In genomic region chr11:61065236-61065635, GRCh38 we compare ENCODE assay signal across 12 cellular contexts. TPM values are rescaled to one million over a fixed set of nuclear protein-coding genes. Genes with fewer than 3 reads are reported as not detected.
DNase-seq lines count a peak whose midpoint lies in the region.
"Not testable (repeated sequence)": the region's sequence is repeated elsewhere in the genome, so short reads cannot be mapped to it uniquely, and the experiment has no call there.
"Had no signal": no experiment of that assay in that cellular context is flagged by ENCODE, and none has a peak within 500 bp of the region (broad histone marks: within the 10 kb centered on the region; RNA-seq: fewer than 3 reads in every experiment).

No MANE protein-coding gene starts in this region.

- H3K36me3 ChIP-seq in CD8-positive, alpha-beta memory T cell (ENCODE audit: insufficient read depth, low read length); effector memory CD4-positive, alpha-beta T cell (ENCODE audit: control insufficient read depth, insufficient read depth, low read length): not testable (repeated sequence)

- not testable (repeated sequence) for H3K36me3 Mint-ChIP-seq in CD8-positive, alpha-beta memory T cell
- H3K36me3 Mint-ChIP-seq in T-helper 2 cell treated with Interferon-gamma antibody and Interleukin-4, amounts not matched to agents 5 μg/mL and 100 μg/mL, for 36 hours (ENCODE audit: low read depth) = peaks cover 33% of the 10 kb centered on the region
- peaks cover 54% of the 10 kb centered on the region for H3K36me3 Mint-ChIP-seq in activated CD4-positive, alpha-beta memory T cell treated with anti-CD3 and anti-CD28 coated beads, Interleukin-2, amount 10 ng/mL, durations not matched to agents 7 days and 5 days (ENCODE audit: low read depth)
- peaks cover 16% of the 10 kb centered on the region for H3K36me3 Mint-ChIP-seq in activated naive CD4-positive, alpha-beta T cell treated with anti-CD3 and anti-CD28 coated beads, Interleukin-2, amount 50 U/mL, for 24 hours

- H3K4me1 ChIP-seq in CD8-positive, alpha-beta memory T cell (ENCODE audit: insufficient read depth, low read length) = peaks cover 66% of the 10 kb centered on the region
- H3K4me1 ChIP-seq in effector memory CD4-positive, alpha-beta T cell (ENCODE audit: control insufficient read depth, insufficient read depth, low read length, poor library complexity, severe bottlenecking) = peaks cover 52% of the 10 kb centered on the region

- peak overlapping the region in 6 of 8 donors; percentile 2 to 90 (median 88) for H3K27ac Mint-ChIP-seq in CD8-positive, alpha-beta memory T cell
- peak overlapping the region; percentile 93 for H3K27ac Mint-ChIP-seq in T-helper 2 cell treated with Interferon-gamma antibody and Interleukin-4, amounts not matched to agents 5 μg/mL and 100 μg/mL, for 36 hours
- peak overlapping the region; percentile 86 for H3K27ac Mint-ChIP-seq in activated CD4-positive, alpha-beta memory T cell treated with anti-CD3 and anti-CD28 coated beads, Interleukin-2, amount 10 ng/mL, durations not matched to agents 7 days and 5 days
- H3K27ac Mint-ChIP-seq in activated naive CD4-positive, alpha-beta T cell treated with anti-CD3 and anti-CD28 coated beads, Interleukin-2, amount 50 U/mL, for 24 hours = peak overlapping the region; percentile 77

- H3K9me3 Mint-ChIP-seq in CD8-positive, alpha-beta memory T cell; T-helper 2 cell treated with Interferon-gamma antibody and Interleukin-4, amounts not matched to agents 5 μg/mL and 100 μg/mL, for 36 hours; activated CD4-positive, alpha-beta memory T cell treated with anti-CD3 and anti-CD28 coated beads, Interleukin-2, amount 10 ng/mL, durations not matched to agents 7 days and 5 days; activated naive CD4-positive, alpha-beta T cell treated with anti-CD3 and anti-CD28 coated beads, Interleukin-2, amount 50 U/mL, for 24 hours: not testable (repeated sequence)

- not testable (repeated sequence) for H3K27ac ChIP-seq in CD8-positive, alpha-beta memory T cell (ENCODE audit: low read depth, low read length)
- H3K27ac ChIP-seq in effector memory CD4-positive, alpha-beta T cell (ENCODE audit: insufficient read depth, low read length, poor library complexity, severe bottlenecking) = peak overlapping the region; percentile 57

- DNase-seq in CD8-positive, alpha-beta memory T cell; T-helper 2 cell treated with Interferon-gamma antibody and Interleukin-4, amounts not matched to agents 5 μg/mL and 100 μg/mL, for 36 hours (ENCODE audit: low spot score); effector memory CD4-positive, alpha-beta T cell: not testable (repeated sequence)
- DNase-seq in activated CD4-positive, alpha-beta memory T cell treated with anti-CD3 and anti-CD28 coated beads, Interleukin-2, amount 10 ng/mL, durations not matched to agents 7 days and 5 days = peak; percentile 15
- peak; percentile 17 to 19 for DNase-seq in activated T-cell treated with anti-CD3 and anti-CD28 coated beads, Interleukin-2, amount 50 U/mL, for 48 hours
- peak; percentile 3 for DNase-seq in stimulated activated CD4-positive, alpha-beta T cell treated with anti-CD3 and anti-CD28 coated beads, Interleukin-4, amount 100 ng/mL, for 24 hours

- CTCF ChIA-PET in CD8-positive, alpha-beta memory T cell (lab: Charles Lee) = interaction anchor here (0.9 to 1.5 kb wide), 7 partner anchors 12 to 237 kb away, joined by 3 to 6 read pairs (median 3); no protein-coding TSS in a partner anchor
- CTCF ChIA-PET in activated CD4-positive, alpha-beta memory T cell treated with anti-CD3 and anti-CD28 coated beads, Interleukin-2, amount 10 ng/mL, durations not matched to agents 7 days and 5 days (lab: Charles Lee) = interaction anchor here (0.6 to 2.2 kb wide), 10 partner anchors 9 to 152 kb away, joined by 3 to 8 read pairs (median 4); partner anchors contain the start of gene TMEM109

- peak overlapping the region in 3 of 7 donors; percentile 32 to 87 (median 76) for H3K4me3 Mint-ChIP-seq in CD8-positive, alpha-beta memory T cell
- peak overlapping the region; percentile 80 for H3K4me3 Mint-ChIP-seq in T-helper 2 cell treated with Interferon-gamma antibody and Interleukin-4, amounts not matched to agents 5 μg/mL and 100 μg/mL, for 36 hours
- not testable (repeated sequence) for H3K4me3 Mint-ChIP-seq in activated CD4-positive, alpha-beta memory T cell treated with anti-CD3 and anti-CD28 coated beads, Interleukin-2, amount 10 ng/mL, durations not matched to agents 7 days and 5 days
- H3K4me3 Mint-ChIP-seq in activated naive CD4-positive, alpha-beta T cell treated with anti-CD3 and anti-CD28 coated beads, Interleukin-2, amount 50 U/mL, for 24 hours = peak overlapping the region; percentile 74

- peaks cover 41 to 88% (median 64%) of the 10 kb centered on the region in 3 donors for H3K4me1 Mint-ChIP-seq in CD8-positive, alpha-beta memory T cell
- H3K4me1 Mint-ChIP-seq in T-helper 2 cell treated with Interferon-gamma antibody and Interleukin-4, amounts not matched to agents 5 μg/mL and 100 μg/mL, for 36 hours (ENCODE audit: low read depth) = peaks cover 77% of the 10 kb centered on the region
- H3K4me1 Mint-ChIP-seq in activated CD4-positive, alpha-beta memory T cell treated with anti-CD3 and anti-CD28 coated beads, Interleukin-2, amount 10 ng/mL, durations not matched to agents 7 days and 5 days = peaks cover 89% of the 10 kb centered on the region
- peaks cover 94% of the 10 kb centered on the region for H3K4me1 Mint-ChIP-seq in activated naive CD4-positive, alpha-beta T cell treated with anti-CD3 and anti-CD28 coated beads, Interleukin-2, amount 50 U/mL, for 24 hours

- H3K9me3 ChIP-seq in CD8-positive, alpha-beta memory T cell (ENCODE audit: low read length); effector memory CD4-positive, alpha-beta T cell (ENCODE audit: control insufficient read depth, low read length): not testable (repeated sequence)

- not testable (repeated sequence) for H3K4me3 ChIP-seq in CD8-positive, alpha-beta memory T cell (ENCODE audit: low read length); effector memory CD4-positive, alpha-beta T cell (ENCODE audit: insufficient read depth, low read depth, low read length, poor library complexity, severe bottlenecking)

- not testable (repeated sequence) for H3K27me3 Mint-ChIP-seq in CD8-positive, alpha-beta memory T cell; T-helper 2 cell treated with Interferon-gamma antibody and Interleukin-4, amounts not matched to agents 5 μg/mL and 100 μg/mL, for 36 hours (ENCODE audit: low read depth); activated CD4-positive, alpha-beta memory T cell treated with anti-CD3 and anti-CD28 coated beads, Interleukin-2, amount 10 ng/mL, durations not matched to agents 7 days and 5 days; activated naive CD4-positive, alpha-beta T cell treated with anti-CD3 and anti-CD28 coated beads, Interleukin-2, amount 50 U/mL, for 24 hours

- not testable (repeated sequence) for H3K27me3 ChIP-seq in CD8-positive, alpha-beta memory T cell (ENCODE audit: insufficient read depth, low read length, poor library complexity, severe bottlenecking); effector memory CD4-positive, alpha-beta T cell (replicated peaks; ENCODE audit: control insufficient read depth, insufficient read depth, low read length, poor library complexity, severe bottlenecking)

- POLR2A ChIA-PET in CD8-positive, alpha-beta memory T cell (lab: Charles Lee) = interaction anchor here (0.5 to 1.4 kb wide), 5 partner anchors 11 to 86 kb away, joined by 3 to 7 read pairs (median 3); no protein-coding TSS in a partner anchor
- POLR2A ChIA-PET in activated CD4-positive, alpha-beta memory T cell treated with anti-CD3 and anti-CD28 coated beads, Interleukin-2, amount 10 ng/mL, durations not matched to agents 7 days and 5 days (lab: Charles Lee) = interaction anchor here (0.8 to 9.3 kb wide), 19 partner anchors 9 to 94 kb away, joined by 3 to 228 read pairs (median 5); partner anchors contain the start of genes CD5 and CD6

RNA-seq across cellular contexts. Expression of gene CD5, which starts 37.1 kb away (rescaled TPM):
- 100 to 1,000 TPM; 169 to 175 TPM for total RNA-seq in CD8-positive, alpha-beta memory T cell
- 156 TPM for polyA plus RNA-seq in CD8-positive, alpha-beta memory T cell
- 100 to 1,000 TPM; 359 to 373 TPM for total RNA-seq in activated CD4-positive, alpha-beta memory T cell treated with anti-CD3 and anti-CD28 coated beads, Interleukin-2, amount 10 ng/mL, durations not matched to agents 7 days and 5 days
- total RNA-seq: HepG2, HT-29, LHCN-M2, OCI-LY7 had no signal
- polyA plus RNA-seq: HepG2, K562 had no signal
